In genomic region chr18:35278085-35278484, GRCh38 we compare ENCODE assay signal across 25 cellular contexts. TPM values are rescaled to one million over a fixed set of nuclear protein-coding genes. Genes with fewer than 3 reads are reported as not detected.
DNase-seq lines count a peak whose midpoint lies in the region; ATAC-seq, FAIRE-seq and TF ChIP-seq lines count a peak whose summit lies in the region.
"Had no signal": no experiment of that assay in that cellular context is flagged by ENCODE, and none has a peak within 500 bp of the region (broad histone marks: within the 10 kb centered on the region; RNA-seq: fewer than 3 reads in every experiment).

No MANE protein-coding gene starts in this region.

- peak overlapping the region in 1 of 2 donors; percentile 59 for H3K4me3 Mint-ChIP-seq in activated T-cell treated with anti-CD3 and anti-CD28 coated beads, Interleukin-2, amount 50 U/mL, for 72 hours
- no peak overlapping the region for H3K4me3 Mint-ChIP-seq in activated T-cell treated with anti-CD3 and anti-CD28 coated beads, Interleukin-2, amount 50 U/mL, for 4 hours
- H3K4me3 Mint-ChIP-seq in CD4-positive, CD25-positive, alpha-beta regulatory T cell = peak overlapping the region in 1 of 4 donors; percentile 7
- H3K4me3 Mint-ChIP-seq: B cell; CD8-positive, alpha-beta memory T cell had no signal

- 83 to 87% methylated on average over 1 of the region's 1 CpG for WGBS in transverse colon (ENCODE audit: low coverage in 1 of 2), 2 donors

- no peak for DNase-seq in activated T-cell treated with anti-CD3 and anti-CD28 coated beads, Interleukin-2, amount 50 U/mL, for 72 hours
- no peak for DNase-seq in activated T-cell treated with anti-CD3 and anti-CD28 coated beads, Interleukin-2, amount 50 U/mL, for 4 hours
- DNase-seq in CD4-positive, CD25-positive, alpha-beta regulatory T cell = no peak
- DNase-seq in endothelial cell of umbilical vein (ENCODE audit: low read depth, low spot score) = no peak
- no peak for DNase-seq in transverse colon
- no peak for DNase-seq in NOMO-1 treated with DMSO at 0.1 percent for 48 hours (lab: John Stamatoyannopoulos, UW; ENCODE audit: unreplicated experiment)
- DNase-seq: AML-193; CD4-positive, alpha-beta memory T cell; CD8-positive, alpha-beta memory T cell; COR-L47; DMS 273 treated with DMSO at 0.1 percent for 48 hours; DMS153; DMS53; DMS79; DND-41; EL; GDM1 had no signal

- no peaks in the 10 kb centered on the region for H3K27me3 Mint-ChIP-seq in activated T-cell treated with anti-CD3 and anti-CD28 coated beads, Interleukin-2, amount 50 U/mL, for 72 hours (ENCODE audit: low read depth)
- no peaks in the 10 kb centered on the region for H3K27me3 Mint-ChIP-seq in activated T-cell treated with anti-CD3 and anti-CD28 coated beads, Interleukin-2, amount 50 U/mL, for 4 hours (ENCODE audit: low read depth)
- H3K27me3 Mint-ChIP-seq in CD4-positive, CD25-positive, alpha-beta regulatory T cell = no peaks in the 10 kb centered on the region
- H3K27me3 Mint-ChIP-seq: B cell; CD4-positive, alpha-beta memory T cell had no signal

- H3K4me1 Mint-ChIP-seq in activated T-cell treated with anti-CD3 and anti-CD28 coated beads, Interleukin-2, amount 50 U/mL, for 72 hours (ENCODE audit: low read depth) = peaks cover 31% of the 10 kb centered on the region
- H3K4me1 Mint-ChIP-seq in activated T-cell treated with anti-CD3 and anti-CD28 coated beads, Interleukin-2, amount 50 U/mL, for 4 hours (ENCODE audit: low read depth) = peaks cover 8% of the 10 kb centered on the region
- peaks cover 10 to 25% (median 19%) of the 10 kb centered on the region in 4 donors for H3K4me1 Mint-ChIP-seq in CD4-positive, CD25-positive, alpha-beta regulatory T cell
- H3K4me1 Mint-ChIP-seq: B cell had no signal

- peak overlapping the region; percentile 40 for H3K4me2 ChIP-seq in endothelial cell of umbilical vein (ENCODE audit: insufficient read depth, low read length)
- H3K4me2 ChIP-seq: A549; BLaER1 treated with 17β-estradiol and CSF1 and Interleukin-3, amounts not matched to agents 10 nM and 100 nM had no signal

- no peak overlapping the region for H3K9ac ChIP-seq in endothelial cell of umbilical vein (replicated peaks; ENCODE audit: extremely low read depth, insufficient read depth, low read length)
- H3K9ac ChIP-seq: BLaER1 treated with 17β-estradiol and CSF1 and Interleukin-3, amounts not matched to agents 10 nM and 100 nM had no signal

- BruUV-seq in endothelial cell of umbilical vein (replicated peaks; lab: Mats Ljungman, UMichigan) = no TSS peak

- H3K9me3 Mint-ChIP-seq in activated T-cell treated with anti-CD3 and anti-CD28 coated beads, Interleukin-2, amount 50 U/mL, for 72 hours = peaks cover 3 to 5% of the 10 kb centered on the region in 2 donors
- peaks cover 5% of the 10 kb centered on the region for H3K9me3 Mint-ChIP-seq in activated T-cell treated with anti-CD3 and anti-CD28 coated beads, Interleukin-2, amount 50 U/mL, for 4 hours
- peaks cover under 1 to 14% (median 7%) of the 10 kb centered on the region in 7 donors for H3K9me3 Mint-ChIP-seq in CD4-positive, CD25-positive, alpha-beta regulatory T cell
- H3K9me3 Mint-ChIP-seq: CD8-positive, alpha-beta memory T cell had no signal

- CTCF ChIA-PET in endothelial cell of umbilical vein (lab: Charles Lee) = interaction anchor here (1.4 to 1.6 kb wide), 3 partner anchors 10 to 77 kb away, joined by 3 to 7 read pairs (median 5); no protein-coding TSS in a partner anchor

- dilution Hi-C loops in endothelial cell of umbilical vein (cut with MboI; ENCODE audit: extremely low pct_ligation_motif_present, low sequenced_read_pairs) = no loop called here

- H3K36me3 ChIP-seq in CD4-positive, CD25-positive, alpha-beta regulatory T cell (ENCODE audit: control insufficient read depth, insufficient read depth, low read length) = no peaks in the 10 kb centered on the region
- H3K36me3 ChIP-seq in endothelial cell of umbilical vein (ENCODE audit: control insufficient read depth in 2 of 2, extremely low read depth in 1 of 2, insufficient read depth in 2 of 2, low read length in 2 of 2) (no peaks in the 10 kb centered on the region), transverse colon (no peaks in the 10 kb centered on the region)

- no peak for FAIRE-seq in endothelial cell of umbilical vein (lab: Jason Lieb, UNC)
- FAIRE-seq: A549, GM12878, GM12892, GM18507 had no signal

- H3K36me3 Mint-ChIP-seq in activated T-cell treated with anti-CD3 and anti-CD28 coated beads, Interleukin-2, amount 50 U/mL, for 72 hours (ENCODE audit: insufficient read depth in 2 of 2) = peaks cover 15 to 28% of the 10 kb centered on the region in 2 donors
- peaks cover 11% of the 10 kb centered on the region for H3K36me3 Mint-ChIP-seq in activated T-cell treated with anti-CD3 and anti-CD28 coated beads, Interleukin-2, amount 50 U/mL, for 4 hours (ENCODE audit: insufficient read depth)
- peaks cover 14% of the 10 kb centered on the region for H3K36me3 Mint-ChIP-seq in CD4-positive, CD25-positive, alpha-beta regulatory T cell

- H4K20me1 ChIP-seq in endothelial cell of umbilical vein (replicated peaks; ENCODE audit: control insufficient read depth, extremely low read depth, insufficient read depth, low read length) = no peaks in the 10 kb centered on the region
- H4K20me1 ChIP-seq: BLaER1 treated with 17β-estradiol and CSF1 and Interleukin-3, amounts not matched to agents 10 nM and 100 nM had no signal

- H3K79me2 ChIP-seq in endothelial cell of umbilical vein (ENCODE audit: control insufficient read depth, insufficient read depth, low read length) = peaks cover 8% of the 10 kb centered on the region

- POLR2A ChIA-PET in endothelial cell of umbilical vein (lab: Charles Lee) = no interaction called here

- H3K27ac Mint-ChIP-seq in activated T-cell treated with anti-CD3 and anti-CD28 coated beads, Interleukin-2, amount 50 U/mL, for 72 hours = peak overlapping the region; percentile 88
- H3K27ac Mint-ChIP-seq in CD4-positive, CD25-positive, alpha-beta regulatory T cell = no peak overlapping the region
- H3K27ac Mint-ChIP-seq: B cell; CD8-positive, alpha-beta memory T cell had no signal

- TF ChIP-seq POLR2A in endothelial cell of umbilical vein (IDR thresholded peaks at IDR 0.05; ENCODE audit: low read depth, low read length) = no peak
- TF ChIP-seq POLR2A in transverse colon (IDR thresholded peaks at IDR 0.05) = no peak

- H3K4me1 ChIP-seq in CD4-positive, CD25-positive, alpha-beta regulatory T cell (ENCODE audit: control insufficient read depth, insufficient read depth, low read length, poor library complexity, severe bottlenecking) = no peaks in the 10 kb centered on the region
- H3K4me1 ChIP-seq in endothelial cell of umbilical vein (ENCODE audit: control insufficient read depth, extremely low read depth, insufficient read depth, low read length) = peaks cover 31% of the 10 kb centered on the region
- no peaks in the 10 kb centered on the region for H3K4me1 ChIP-seq in transverse colon
- H3K4me1 ChIP-seq: A549 had no signal

- no peaks in the 10 kb centered on the region for H3K9me1 ChIP-seq in endothelial cell of umbilical vein (replicated peaks; ENCODE audit: control insufficient read depth, extremely low read depth, insufficient read depth, low read length)

- ATAC-seq in activated T-cell treated with anti-CD3 and anti-CD28 coated beads, Interleukin-2, amount 50 U/mL, for 72 hours (replicated peaks in 1 of 2) = peak in 1 of 2 donors; percentile 60
- ATAC-seq in activated T-cell treated with anti-CD3 and anti-CD28 coated beads, Interleukin-2, amount 50 U/mL, for 4 hours = no peak
- ATAC-seq in CD4-positive, CD25-positive, alpha-beta regulatory T cell (ENCODE audit: low read depth in 2 of 2) = peak; percentile 35 to 50
- ATAC-seq: A549, GM12878 had no signal

- no peak overlapping the region for H3K4me3 ChIP-seq in CD4-positive, CD25-positive, alpha-beta regulatory T cell (ENCODE audit: low read depth, low read length)
- no peak overlapping the region for H3K4me3 ChIP-seq in endothelial cell of umbilical vein (replicated peaks in 1 of 3; ENCODE audit: insufficient read depth in 1 of 3, low read depth in 1 of 3, low read length in 3 of 3)
- H3K4me3 ChIP-seq in transverse colon = no peak overlapping the region
- H3K4me3 ChIP-seq: A549; BLaER1 treated with 17β-estradiol and CSF1 and Interleukin-3, amounts not matched to agents 10 nM and 100 nM; GM12878 had no signal

- intact Hi-C loops in endothelial cell of umbilical vein (cut with micrococcal nuclease) (no loop called here), transverse colon (cut with DNase I; ENCODE audit: low total_unique reads) (no loop called here)

- no peak overlapping the region for H3K27ac ChIP-seq in CD4-positive, CD25-positive, alpha-beta regulatory T cell (ENCODE audit: insufficient read depth, low read length, poor library complexity, severe bottlenecking)
- H3K27ac ChIP-seq in endothelial cell of umbilical vein (ENCODE audit: insufficient read depth, low read depth, low read length) = no peak overlapping the region
- H3K27ac ChIP-seq in transverse colon = no peak overlapping the region
- H3K27ac ChIP-seq: 22Rv1; A549; BLaER1 treated with 17β-estradiol and CSF1 and Interleukin-3, amounts not matched to agents 10 nM and 100 nM; C4-2B had no signal

- in situ Hi-C loops in transverse colon (cut with MboI; ENCODE audit: low pct_ligation_motif_present in 1 of 4, low pct_unique_long_range_greater_than_20kb in 1 of 4, low sequenced_read_pairs in 3 of 4) = no loop called here

- H3K27me3 ChIP-seq in CD4-positive, CD25-positive, alpha-beta regulatory T cell (ENCODE audit: control insufficient read depth, insufficient read depth, low read length) = no peaks in the 10 kb centered on the region
- H3K27me3 ChIP-seq in endothelial cell of umbilical vein (ENCODE audit: control insufficient read depth in 2 of 2, insufficient read depth in 2 of 2, low read length in 2 of 2) (no peaks in the 10 kb centered on the region), transverse colon (no peaks in the 10 kb centered on the region)
- H3K27me3 ChIP-seq: BLaER1 treated with 17β-estradiol and CSF1 and Interleukin-3, amounts not matched to agents 10 nM and 100 nM had no signal

- H2AFZ ChIP-seq in endothelial cell of umbilical vein (ENCODE audit: low read depth, low read length) = no peak overlapping the region

- peaks cover 8 to 13% of the 10 kb centered on the region in 2 experiments for H3K9me3 ChIP-seq in CD4-positive, CD25-positive, alpha-beta regulatory T cell (ENCODE audit: control insufficient read depth in 2 of 2, low read length in 2 of 2)
- peaks cover 3% of the 10 kb centered on the region for H3K9me3 ChIP-seq in endothelial cell of umbilical vein (replicated peaks; ENCODE audit: control insufficient read depth, insufficient read depth, low read length)
- no peaks in the 10 kb centered on the region for H3K9me3 ChIP-seq in transverse colon

- TF ChIP-seq CTCF in endothelial cell of umbilical vein (IDR thresholded peaks at IDR 0.05; ENCODE audit: extremely low read depth in 1 of 2, insufficient read depth in 1 of 2, low read depth in 1 of 2, low read length in 2 of 2) = no peak
- TF ChIP-seq CTCF in transverse colon (IDR thresholded peaks at IDR 0.05) = no peak

- TF ChIP-seq EP300 in transverse colon (IDR thresholded peaks at IDR 0.05; ENCODE audit: low read depth) = no peak

RNA-seq across cellular contexts. Expression of gene ZSCAN30, which starts 11.9 kb away (rescaled TPM):
- 10 to 100 TPM; 47.2 to 49.6 TPM for total RNA-seq in activated T-cell treated with anti-CD3 and anti-CD28 coated beads, Interleukin-2, amount 50 U/mL, for 72 hours
- 1 to 10 TPM; 5.0 to 8.5 (median 5.1) TPM for total RNA-seq in activated T-cell treated with anti-CD3 and anti-CD28 coated beads, Interleukin-2, amount 50 U/mL, for 4 hours
- total RNA-seq in CD4-positive, CD25-positive, alpha-beta regulatory T cell = 11.5 TPM
- polyA plus RNA-seq in CD4-positive, CD25-positive, alpha-beta regulatory T cell = 1 to 10 TPM; 2.0 to 5.2 (median 3.9) TPM
- total RNA-seq in endothelial cell of umbilical vein (14.6 and 18.0 TPM in 2 replicates), transverse colon (10 to 100 TPM in 2 of 4 donors, 1 to 10 TPM in 2; 7.1 to 23.5 (median 11.0) TPM)
- 5.9 and 6.7 TPM in 2 replicates for polyA plus RNA-seq in endothelial cell of umbilical vein
- 5.7 and 6.5 TPM in 2 replicates for polyA plus RNA-seq in endothelial cell of umbilical vein (2011; cell fraction: cytosol; rRNA removed)
- polyA plus RNA-seq in endothelial cell of umbilical vein (2011; cell fraction: nucleus; rRNA removed) = 50.6 and 60.6 TPM in 2 replicates
- 12.5 and 13.5 TPM in 2 replicates for polyA plus RNA-seq in endothelial cell of umbilical vein (2012)
- 19.4 and 25.6 TPM in 2 replicates for polyA minus RNA-seq in endothelial cell of umbilical vein
- polyA minus RNA-seq in endothelial cell of umbilical vein (2011; cell fraction: cytosol; rRNA and poly(A)+ RNA removed) = 1.2 TPM
- 24.2 and 33.0 TPM in 2 replicates for polyA minus RNA-seq in endothelial cell of umbilical vein (2011; cell fraction: nucleus; rRNA and poly(A)+ RNA removed)

RNA-seq across cellular contexts. Expression of gene ZNF397, which starts 37.3 kb away (rescaled TPM):
- total RNA-seq in activated T-cell treated with anti-CD3 and anti-CD28 coated beads, Interleukin-2, amount 50 U/mL, for 72 hours = 10 to 100 TPM; 18.6 to 22.4 TPM
- total RNA-seq in activated T-cell treated with anti-CD3 and anti-CD28 coated beads, Interleukin-2, amount 50 U/mL, for 4 hours = 10 to 100 TPM; 14.3 to 14.9 (median 14.8) TPM
- total RNA-seq in CD4-positive, CD25-positive, alpha-beta regulatory T cell = 12.9 TPM
- polyA plus RNA-seq in CD4-positive, CD25-positive, alpha-beta regulatory T cell = 1 to 10 TPM; 6.2 to 7.4 (median 6.8) TPM
- total RNA-seq in endothelial cell of umbilical vein (5.1 and 5.5 TPM in 2 replicates), transverse colon (10 to 100 TPM; 21.8 to 60.6 (median 32.0) TPM)
- polyA plus RNA-seq in endothelial cell of umbilical vein = 1.1 and 1.5 TPM in 2 replicates
- 2.0 and 2.2 TPM in 2 replicates for polyA plus RNA-seq in endothelial cell of umbilical vein (2011; cell fraction: cytosol; rRNA removed)
- polyA plus RNA-seq in endothelial cell of umbilical vein (2011; cell fraction: nucleus; rRNA removed) = 4.6 and 5.2 TPM in 2 replicates
- 2.9 and 4.4 TPM in 2 replicates for polyA plus RNA-seq in endothelial cell of umbilical vein (2012)
- polyA minus RNA-seq in endothelial cell of umbilical vein = 3.5 and 5.3 TPM in 2 replicates
- 3.0 TPM for polyA minus RNA-seq in endothelial cell of umbilical vein (2011; cell fraction: cytosol; rRNA and poly(A)+ RNA removed)
- 4.1 and 5.4 TPM in 2 replicates for polyA minus RNA-seq in endothelial cell of umbilical vein (2011; cell fraction: nucleus; rRNA and poly(A)+ RNA removed)

Comparison
In these comparisons a context has a peak if more than half of its experiments do, and no peak if none do; other contexts are left out.
1. ATAC-seq: peak in CD4-positive, CD25-positive, alpha-beta regulatory T cell (2 of 2); none in activated T-cell treated with anti-CD3 and anti-CD28 coated beads, Interleukin-2, amount 50 U/mL, for 4 hours (0 of 2).